In genomic region chr2:231541605-231542509, GRCh38 we compare ENCODE assay signal across 9 cellular contexts. TPM values are rescaled to one million over a fixed set of nuclear protein-coding genes. Genes with fewer than 3 reads are reported as not detected.
DNase-seq lines count a peak whose midpoint lies in the region; ATAC-seq and TF ChIP-seq lines count a peak whose summit lies in the region.
"Had no signal": no experiment of that assay in that cellular context is flagged by ENCODE, and none has a peak within 500 bp of the region (broad histone marks: within the 10 kb centered on the region; RNA-seq: fewer than 3 reads in every experiment).

No MANE protein-coding gene starts in this region.

- POLR2A ChIA-PET in GM10248 (lab: Yijun Ruan, JAX), result no interaction called here

- DNase-seq in GM10248 (ENCODE audit: extremely low spot score), result peak; percentile 18
- DNase-seq in LHCN-M2 (ENCODE audit: low read depth), result peak; percentile 18
- peak; percentile 36 to 80 for DNase-seq in dermis microvascular lymphatic vessel endothelial cell (ENCODE audit: low read depth in 2 of 2)
- no peak for DNase-seq in nephron progenitor cell
- no peak for DNase-seq in NCI-H446 treated with DMSO at 0.1 percent for 48 hours (lab: John Stamatoyannopoulos, UW)
- no peak for DNase-seq in SW 1271 (lab: John Stamatoyannopoulos, UW)
- DNase-seq: cerebellar nuclear complex had no signal

- H3K9me3 Mint-ChIP-seq in nephron progenitor cell, result peaks cover 20% of the 10 kb centered on the region

- TF ChIP-seq CTCF in GM10248 (IDR thresholded peaks at IDR 0.05; ENCODE audit: control extremely low read depth, extremely low read depth, low read depth, missing control alignments) (no peak), nephron progenitor cell (IDR thresholded peaks at IDR 0.05) (peak; percentile 16)

- peaks cover 4% of the 10 kb centered on the region for H3K36me3 Mint-ChIP-seq in nephron progenitor cell (ENCODE audit: low read depth)

- no peak overlapping the region for H3K27ac Mint-ChIP-seq in nephron progenitor cell

- H3K4me3 Mint-ChIP-seq in nephron progenitor cell, result no peak overlapping the region

- CTCF ChIA-PET in GM10248 (lab: Yijun Ruan, JAX), result interaction anchor here (0.9 to 1.7 kb wide), 10 partner anchors 9 to 133 kb away, joined by 3 to 8 read pairs (median 4); partner anchors contain the start of gene NMUR1

- H3K4me1 Mint-ChIP-seq in nephron progenitor cell, result peaks cover 16% of the 10 kb centered on the region

- H3K27me3 Mint-ChIP-seq in nephron progenitor cell (ENCODE audit: low read depth, poor library complexity), result peaks cover 12% of the 10 kb centered on the region

- no peak for ATAC-seq in HG03439 (IDR thresholded peaks at IDR 0.05; ENCODE audit: unreplicated experiment)

RNA-seq across cellular contexts. Expression of gene NMUR1, which starts 11.6 kb away (rescaled TPM):
- total RNA-seq in LHCN-M2 (2014; rRNA removed) (not detected in 2 replicates), dermis microvascular lymphatic vessel endothelial cell (not detected in 2 replicates)
- polyA plus RNA-seq in LHCN-M2 (2012), result not detected

RNA-seq across cellular contexts. Expression of gene TEX44, which starts 50.8 kb away (rescaled TPM):
- total RNA-seq in LHCN-M2 (2014; rRNA removed) (not detected in 2 replicates), dermis microvascular lymphatic vessel endothelial cell (not detected in 2 replicates)
- polyA plus RNA-seq in LHCN-M2 (2012), result not detected
- total RNA-seq: lower leg skin had no signal

Comparison
In these comparisons a context has a peak if more than half of its experiments do, and no peak if none do; other contexts are left out.
1. DNase-seq: peak in GM10248 (single experiment), LHCN-M2 (single experiment) and dermis microvascular lymphatic vessel endothelial cell (2 of 2); none in nephron progenitor cell (single experiment), NCI-H446 treated with DMSO at 0.1 percent for 48 hours (single experiment) and SW 1271 (0 of 2).